Comparison of ENCODE assay signal across 1 cellular context in genomic region chr15:81297147-81297572, GRCh38.
A peak's percentile ranks its signal among the peaks of the same experiment; 100 is the strongest.
TF ChIP-seq lines count a peak whose summit lies in the region.

No MANE protein-coding gene starts in this region.

TF ChIP-seq in HCT116, 20 proteins besides CTCF, POLR2A, EP300 and RAD21 (continued from another document):
- peak; percentile 46; the same call in 1 of the 2 replicates for TF ChIP-seq MAX (IDR thresholded peaks at IDR 0.05)
- TF ChIP-seq SP1 (IDR thresholded peaks at IDR 0.05; ENCODE audit: low read depth) = peak; percentile 51; the same call in 1 of the 2 replicates
- TF ChIP-seq REST (IDR thresholded peaks at IDR 0.05; ENCODE audit: low read depth) = 0 out of 2 replicates have a peak, but pooled peaks have one; percentile 16
- no peak for TF ChIP-seq YY1 (IDR thresholded peaks at IDR 0.05; ENCODE audit: extremely low read depth, insufficient replicate concordance, low read depth, low read length)
